ENCODE assay signal across 7 cellular contexts in the genomic region with DNA sequence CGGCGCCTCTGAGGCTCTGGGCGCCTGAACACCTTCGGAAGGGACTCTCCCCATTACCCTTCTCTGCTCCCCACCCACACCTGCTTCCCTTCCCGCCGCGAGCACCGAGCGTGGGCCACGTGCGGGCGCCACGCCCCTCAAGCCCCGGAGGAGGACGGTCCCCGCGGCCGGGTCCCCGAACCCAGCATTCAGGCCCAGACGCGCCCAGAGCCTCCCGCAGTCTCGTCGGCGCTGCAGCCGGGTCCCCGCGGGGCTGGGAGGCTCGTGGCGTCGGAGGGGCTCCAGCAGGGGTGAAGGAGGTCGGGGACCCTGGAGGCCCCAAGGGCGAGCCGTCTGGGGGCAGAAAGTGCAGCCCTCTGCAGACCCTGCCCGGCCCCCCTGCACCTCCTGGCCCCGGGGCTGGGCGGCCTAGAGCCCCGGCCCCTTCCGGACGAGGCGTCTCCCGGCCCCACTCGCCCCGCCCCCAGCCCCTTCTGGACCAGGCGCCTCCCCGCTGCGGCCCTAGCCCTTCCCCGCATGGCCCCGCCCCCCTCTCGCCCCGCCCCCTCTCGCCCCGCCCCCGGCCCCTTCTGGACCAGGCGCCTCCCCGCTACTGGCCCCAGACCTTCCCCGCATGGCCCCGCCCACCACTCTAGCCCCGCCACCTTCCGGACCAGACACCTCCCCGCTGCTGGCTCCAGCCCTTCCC. TPM values are rescaled to one million over a fixed set of nuclear protein-coding genes. Genes with fewer than 3 reads are reported as not detected.
A peak's percentile ranks its signal among the peaks of the same experiment; 100 is the strongest.
DNase-seq lines count a peak whose midpoint lies in the region; ATAC-seq lines count a peak whose summit lies in the region.

No MANE protein-coding gene starts in this region.

- no peaks in the 10 kb centered on the region for H3K79me1 ChIP-seq in mesendoderm (ENCODE audit: low read length)

- peak overlapping the region; percentile 32 for H3K27ac ChIP-seq in effector memory CD4-positive, alpha-beta T cell (ENCODE audit: insufficient read depth, low read length, poor library complexity, severe bottlenecking)
- H3K27ac ChIP-seq in mesendoderm (ENCODE audit: low read depth, low read length) = no peak overlapping the region

- peak overlapping the region; percentile 60 for H3K4me3 ChIP-seq in effector memory CD4-positive, alpha-beta T cell (ENCODE audit: insufficient read depth, low read depth, low read length, poor library complexity, severe bottlenecking)
- H3K4me3 ChIP-seq in mesendoderm (ENCODE audit: low read length) = peak overlapping the region; percentile 32

- H3K4me1 ChIP-seq in effector memory CD4-positive, alpha-beta T cell (ENCODE audit: control insufficient read depth, insufficient read depth, low read length, poor library complexity, severe bottlenecking) = peaks cover 15% of the 10 kb centered on the region
- H3K4me1 ChIP-seq in mesendoderm (ENCODE audit: control insufficient read depth, low read depth, low read length) = no peaks in the 10 kb centered on the region

- no peak overlapping the region for H3K23ac ChIP-seq in mesendoderm (ENCODE audit: low read length)

- peak overlapping the region; percentile 83 for H3K4ac ChIP-seq in mesendoderm (ENCODE audit: low read depth, low read length)

- peak overlapping the region; percentile 11 for H3K4me2 ChIP-seq in mesendoderm (ENCODE audit: low read length)

- no peaks in the 10 kb centered on the region for H3K36me3 ChIP-seq in effector memory CD4-positive, alpha-beta T cell (ENCODE audit: control insufficient read depth, insufficient read depth, low read length)
- no peaks in the 10 kb centered on the region for H3K36me3 ChIP-seq in mesendoderm (ENCODE audit: control insufficient read depth, insufficient read depth, low read length)

- H4K8ac ChIP-seq in mesendoderm (ENCODE audit: low read depth, low read length) = no peak overlapping the region

- peak overlapping the region; percentile 42 for H3K9ac ChIP-seq in mesendoderm (ENCODE audit: low read length)

- H3K27me3 ChIP-seq in effector memory CD4-positive, alpha-beta T cell (replicated peaks; ENCODE audit: control insufficient read depth, insufficient read depth, low read length, poor library complexity, severe bottlenecking) = no peaks in the 10 kb centered on the region
- no peaks in the 10 kb centered on the region for H3K27me3 ChIP-seq in mesendoderm (ENCODE audit: insufficient read depth, low read length, poor library complexity)

- no peaks in the 10 kb centered on the region for H3K79me2 ChIP-seq in mesendoderm (ENCODE audit: control insufficient read depth, insufficient read depth, low read length)

- H3K56ac ChIP-seq in mesendoderm (ENCODE audit: low read length) = peak overlapping the region; percentile 69

- H4K5ac ChIP-seq in mesendoderm (ENCODE audit: low read length) = no peak overlapping the region

- no peak overlapping the region for H2BK15ac ChIP-seq in mesendoderm (replicated peaks; ENCODE audit: low read depth)

- no peak overlapping the region for H2BK5ac ChIP-seq in mesendoderm (ENCODE audit: low read length)

- no peaks in the 10 kb centered on the region for H3K9me3 ChIP-seq in effector memory CD4-positive, alpha-beta T cell (ENCODE audit: control insufficient read depth, low read length)

- WGBS in mesendoderm (ENCODE audit: extremely low coverage, insufficient coverage, low lambda C conversion rate) = no CpG with 5 or more reads among the region's 61 CpGs

- H3K18ac ChIP-seq in mesendoderm (ENCODE audit: low read length) = peak overlapping the region; percentile 35

- ATAC-seq in GM18502 (IDR thresholded peaks at IDR 0.05; ENCODE audit: poor library complexity, unreplicated experiment) = peak; percentile 61
- ATAC-seq in HG02981 (IDR thresholded peaks at IDR 0.05; ENCODE audit: unreplicated experiment) = peak; percentile 64

- DNase-seq in NCI-H69 (lab: John Stamatoyannopoulos, UW) (peak; percentile 85), mesendoderm (peak; percentile 94)
- peak; percentile 66 to 67 for DNase-seq in activated CD8-positive, alpha-beta memory T cell treated with anti-CD3 and anti-CD28 coated beads for 1 hour (ENCODE audit: extremely low read depth in 1 of 2, low read depth in 1 of 2)
- DNase-seq in effector memory CD4-positive, alpha-beta T cell = peak; percentile 79 to 86 (median 84)
- peak; percentile 60 to 63 for DNase-seq in stimulated activated CD8-positive, alpha-beta memory T cell treated with anti-CD3 and anti-CD28 coated beads, Interleukin-15, amount 100 ng/mL, for 4 hours (ENCODE audit: low read depth in 2 of 2)

- no peak overlapping the region for H2AK5ac ChIP-seq in mesendoderm (ENCODE audit: low read length)

- H2BK120ac ChIP-seq in mesendoderm (ENCODE audit: low read depth, low read length) = no peak overlapping the region

RNA-seq across cellular contexts. Expression of gene SMIM1, which starts 0.4 kb away (rescaled TPM):
- polyA plus RNA-seq in mesendoderm (2013, experiment 1 of 2) = 2.0 TPM
- 2.0 TPM for polyA plus RNA-seq in mesendoderm (2013, experiment 2 of 2)

RNA-seq across cellular contexts. Expression of gene CCDC27, which starts 19.9 kb away (rescaled TPM):
- not detected for polyA plus RNA-seq in mesendoderm (2013, experiment 1 of 2)
- not detected for polyA plus RNA-seq in mesendoderm (2013, experiment 2 of 2)

RNA-seq across cellular contexts. Expression of gene LRRC47, which starts 24.1 kb away (rescaled TPM):
- polyA plus RNA-seq in mesendoderm (2013, experiment 1 of 2) = 29.4 TPM
- polyA plus RNA-seq in mesendoderm (2013, experiment 2 of 2) = 27.1 TPM
